ENCODE assay signal across 8 cellular contexts in the genomic region with DNA sequence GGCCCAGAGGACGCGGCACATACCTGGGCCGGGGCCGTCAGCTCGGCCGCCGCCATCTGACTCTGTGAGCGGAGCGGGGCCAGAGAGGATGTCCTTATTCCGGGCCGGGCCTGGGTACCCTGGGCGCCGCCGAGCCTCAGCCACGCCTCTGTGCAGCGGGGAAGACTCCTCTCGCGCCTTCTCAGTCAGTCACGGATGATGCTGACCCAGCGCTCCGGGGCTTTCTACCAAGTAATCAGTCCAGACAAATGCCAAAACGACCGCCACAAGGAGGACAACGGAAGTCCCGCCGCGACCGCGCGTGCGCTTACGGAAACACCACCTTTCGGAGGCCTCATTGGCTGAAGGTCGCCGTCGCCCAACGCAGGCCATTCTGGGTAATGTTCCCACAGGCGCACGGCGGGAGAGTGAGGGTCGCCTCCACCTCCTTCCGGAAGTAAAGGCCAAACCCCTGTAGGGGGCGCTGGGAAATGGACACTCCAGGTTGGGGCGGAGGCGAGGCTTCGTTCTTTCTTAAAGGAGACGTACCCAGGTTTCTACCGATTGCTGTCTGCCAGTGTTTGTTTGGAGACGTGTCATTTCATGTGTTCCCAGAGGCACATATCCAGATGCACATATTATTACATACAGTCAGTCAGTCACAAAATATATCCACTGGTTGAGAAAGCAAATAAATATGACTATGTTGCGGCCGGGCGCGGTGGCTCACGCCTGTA. TPM values are rescaled to one million over a fixed set of nuclear protein-coding genes. Genes with fewer than 3 reads are reported as not detected.
DNase-seq lines count a peak whose midpoint lies in the region; ATAC-seq, FAIRE-seq and TF ChIP-seq lines count a peak whose summit lies in the region.

A gene (minus strand): TSS at position 288 of the 716 bp plus-strand sequence. CDS start 232 bp downstream, at position 56.

- FAIRE-seq in D721Med (lab: Jason Lieb, UNC) = no peak

- peak within 1 kb of the TSS; percentile 98 for H2AFZ ChIP-seq in neural progenitor cell (replicated peaks)

- no peaks in the 10 kb centered on the region for H4K20me1 ChIP-seq in neural progenitor cell (ENCODE audit: low read depth)

- CTCF ChIA-PET in RWPE1 (lab: Yijun Ruan, JAX) = interaction anchor here (0.6 kb wide), 1 partner anchor 513 kb away, joined by 5 read pairs; no protein-coding TSS in a partner anchor

- H3K27ac ChIP-seq in RWPE1 (peak within 1 kb of the TSS; percentile 77), neural progenitor cell (no peak within 1 kb of the TSS), stomach (peak within 1 kb of the TSS; percentile 27 to 87 (median 81))

- TF ChIP-seq EP300 in stomach (IDR thresholded peaks at IDR 0.05) = no peak

- H3K9me3 ChIP-seq in neural progenitor cell (ENCODE audit: low read depth) (no peaks in the 10 kb centered on the region), stomach (peaks cover 15 to 80% (median 66%) of the 10 kb centered on the region in 4 donors)

- TF ChIP-seq POLR2A in stomach (IDR thresholded peaks at IDR 0.05) = no peak

- H3K27me3 ChIP-seq in neural progenitor cell = no peaks in the 10 kb centered on the region
- no peaks in the 10 kb centered on the region for H3K27me3 ChIP-seq in stomach

- peak; percentile 94 for ATAC-seq in GM21423 (IDR thresholded peaks at IDR 0.05; ENCODE audit: unreplicated experiment)

- peak within 1 kb of the TSS; percentile 83 for H3K4me2 ChIP-seq in neural progenitor cell

- TF ChIP-seq CTCF in D721Med (IDR thresholded peaks at IDR 0.05; ENCODE audit: insufficient read depth, missing control alignments) (peak; percentile 54), RWPE1 (conservative IDR thresholded peaks at IDR 0.05; ENCODE audit: low read depth) (peak; percentile 55), neural progenitor cell (IDR thresholded peaks at IDR 0.05) (peak; percentile 70), stomach (IDR thresholded peaks at IDR 0.05) (peak in 5 of 7 experiments; percentile 25 to 81 (median 47))

- H3K4me3 Mint-ChIP-seq in neural progenitor cell = peak within 1 kb of the TSS; percentile 96

- 5 to 8% (median 6%) methylated on average over 33 to 54 of the region's 54 CpGs for WGBS in stomach, 5 donors

- H3K9me3 Mint-ChIP-seq in neural progenitor cell = peaks cover 68% of the 10 kb centered on the region

- H3K79me2 ChIP-seq in neural progenitor cell (ENCODE audit: low read depth) = peaks cover 50% of the 10 kb centered on the region

- H3K4me3 ChIP-seq in neural progenitor cell = peak within 1 kb of the TSS; percentile 98
- H3K4me3 ChIP-seq in stomach = peak within 1 kb of the TSS; percentile 64 to 97 (median 90)

- POLR2A ChIA-PET in RWPE1 (lab: Yijun Ruan, JAX; ENCODE audit: low non-redundant PET) = no interaction called here

- H3K36me3 ChIP-seq in neural progenitor cell (no peaks in the 10 kb centered on the region), stomach (peaks cover 16 to 34% (median 24%) of the 10 kb centered on the region in 4 donors)

- intact Hi-C loops in stomach (cut with DNase I; ENCODE audit: low total_unique reads) = no loop called here

- peaks cover 41% of the 10 kb centered on the region for H3K36me3 Mint-ChIP-seq in neural progenitor cell

- no peaks in the 10 kb centered on the region for H3F3A ChIP-seq in neural progenitor cell (ENCODE audit: low read depth)

- H3K27ac Mint-ChIP-seq in neural progenitor cell = peak within 1 kb of the TSS; percentile 90

- peaks cover 10% of the 10 kb centered on the region for H3K4me1 ChIP-seq in neural progenitor cell
- H3K4me1 ChIP-seq in stomach = peaks cover 0 to 25% (median 11%) of the 10 kb centered on the region in 4 donors

- H3K9ac ChIP-seq in neural progenitor cell = peak within 1 kb of the TSS; percentile 92

- peaks cover 6% of the 10 kb centered on the region for H3K27me3 Mint-ChIP-seq in neural progenitor cell (ENCODE audit: insufficient read depth, low read depth)

- peaks cover 8% of the 10 kb centered on the region for H3K4me1 Mint-ChIP-seq in neural progenitor cell

- DNase-seq in D721Med (ENCODE audit: insufficient read length, low spot score) = peak; percentile 84
- DNase-seq in HuH-7.5 (ENCODE audit: low spot score) = peak; percentile 92
- peak; percentile 86 for DNase-seq in RWPE1 (ENCODE audit: low spot score)
- DNase-seq in activated naive CD4-positive, alpha-beta T cell treated with Interleukin-2 at 50 U/mL for 16 hours = peak; percentile 94
- DNase-seq in foreskin melanocyte = peak; percentile 91
- DNase-seq in neural progenitor cell (ENCODE audit: low spot score) = peak; percentile 99
- peak; percentile 87 for DNase-seq in stomach

RNA-seq across cellular contexts. Expression of the gene that starts here (rescaled TPM):
- total RNA-seq in neural progenitor cell (ENCODE audit: low replicate concordance) (15.9 and 23.2 TPM in 2 replicates), stomach (10 to 100 TPM in 1 of 5 donors, 1 to 10 TPM in 1, under 1 TPM in 1, not detected in 2; 0.89 to 15.4 (median 2.5) TPM)
- 1 to 10 TPM; 1.4 to 3.5 (median 1.8) TPM for polyA plus RNA-seq in stomach
